Comparison of ENCODE assay signal across 26 cellular contexts in genomic region chr15:42009022-42009421, GRCh38. TPM values are rescaled to one million over a fixed set of nuclear protein-coding genes. Genes with fewer than 3 reads are reported as not detected.
"Had no signal": no experiment of that assay in that cellular context is flagged by ENCODE, and none has a peak within 500 bp of the region (broad histone marks: within the 10 kb centered on the region; RNA-seq: fewer than 3 reads in every experiment).

No MANE protein-coding gene starts in this region.

- H3K27ac ChIP-seq: adrenal gland, colonic mucosa, SJSA1 had no signal

- H3K27me3 ChIP-seq: adrenal gland, colonic mucosa, SJSA1 had no signal

- H3K4me3 ChIP-seq: adrenal gland, colonic mucosa, SJSA1 had no signal

- H3K4me3 Mint-ChIP-seq: activated B cell treated with CpG ODN at 0.5 μM for 24 hours; activated CD4-positive, alpha-beta memory T cell treated with anti-CD3 and anti-CD28 coated beads, Interleukin-2, amount 10 ng/mL, durations not matched to agents 7 days and 5 days; activated CD4-positive, alpha-beta T cell treated with anti-CD3 and anti-CD28 coated beads, Interleukin-2, amount 10 ng/mL, durations not matched to agents 7 days and 5 days; activated naive CD4-positive, alpha-beta T cell treated with anti-CD3 and anti-CD28 coated beads, Interleukin-2, amount 50 U/mL, for 24 hours had no signal

- H3K27me3 Mint-ChIP-seq: activated CD4-positive, alpha-beta memory T cell treated with anti-CD3 and anti-CD28 coated beads, Interleukin-2, amount 10 ng/mL, durations not matched to agents 7 days and 5 days; activated naive CD4-positive, alpha-beta T cell treated with anti-CD3 and anti-CD28 coated beads, Interleukin-2, amount 50 U/mL, for 24 hours had no signal

- H3K36me3 Mint-ChIP-seq: activated naive CD4-positive, alpha-beta T cell treated with anti-CD3 and anti-CD28 coated beads, Interleukin-2, amount 50 U/mL, for 24 hours had no signal

- H3K36me3 ChIP-seq: adrenal gland, colonic mucosa, SJSA1 had no signal

- H3K9me3 Mint-ChIP-seq: activated B cell treated with CpG ODN at 0.5 μM for 24 hours; activated CD4-positive, alpha-beta memory T cell treated with anti-CD3 and anti-CD28 coated beads, Interleukin-2, amount 10 ng/mL, durations not matched to agents 7 days and 5 days; activated naive CD4-positive, alpha-beta T cell treated with anti-CD3 and anti-CD28 coated beads, Interleukin-2, amount 50 U/mL, for 24 hours had no signal

- DNase-seq: activated B cell treated with CpG ODN at 0.5 μM for 24 hours; activated CD4-positive, alpha-beta memory T cell treated with anti-CD3 and anti-CD28 coated beads, Interleukin-2, amount 10 ng/mL, durations not matched to agents 7 days and 5 days; activated CD4-positive, alpha-beta T cell treated with anti-CD3 and anti-CD28 coated beads for 1 hour; activated CD4-positive, alpha-beta T cell treated with anti-CD3 and anti-CD28 coated beads, Interleukin-2, amount 10 ng/mL, durations not matched to agents 7 days and 5 days; activated T-cell treated with anti-CD3 and anti-CD28 coated beads for 4 hours; activated T-cell treated with anti-CD3 and anti-CD28 coated beads, Interleukin-2, amount 50 U/mL, for 48 hours; adrenal gland; anterior cingulate cortex; colonic mucosa; Karpas-422; MM.1S; NCI-H1105 treated with DMSO at 0.1 percent for 48 hours; NCI-H1436 treated with DMSO at 0.1 percent for 48 hours; NCI-H187 treated with DMSO at 0.1 percent for 48 hours; NCI-H2081 treated with DMSO at 0.1 percent for 48 hours; NCI-H446; NCI-H524; SHP77; SW 1271; T-helper 2 cell; T1000 had no signal

- H3K9me3 ChIP-seq: adrenal gland, colonic mucosa, SJSA1 had no signal

- ATAC-seq: SK-N-SH treated with all-trans-retinoic acid at 6 μM for 48 hours had no signal

- H3K4me1 ChIP-seq: adrenal gland, colonic mucosa had no signal

- H3K27ac Mint-ChIP-seq: activated B cell treated with CpG ODN at 0.5 μM for 24 hours; activated CD4-positive, alpha-beta memory T cell treated with anti-CD3 and anti-CD28 coated beads, Interleukin-2, amount 10 ng/mL, durations not matched to agents 7 days and 5 days; activated CD4-positive, alpha-beta T cell treated with anti-CD3 and anti-CD28 coated beads, Interleukin-2, amount 10 ng/mL, durations not matched to agents 7 days and 5 days; activated naive CD4-positive, alpha-beta T cell treated with anti-CD3 and anti-CD28 coated beads, Interleukin-2, amount 50 U/mL, for 24 hours had no signal

RNA-seq across cellular contexts. Expression of gene PLA2G4E, which starts 11.8 kb away (rescaled TPM):
- total RNA-seq: activated B cell treated with CpG ODN at 0.5 μM for 24 hours; activated CD4-positive, alpha-beta memory T cell treated with anti-CD3 and anti-CD28 coated beads, Interleukin-2, amount 10 ng/mL, durations not matched to agents 7 days and 5 days; activated CD4-positive, alpha-beta T cell treated with anti-CD3 and anti-CD28 coated beads, Interleukin-2, amount 10 ng/mL, durations not matched to agents 7 days and 5 days; activated CD8-positive, alpha-beta memory T cell treated with anti-CD3 and anti-CD28 coated beads for 36 hours; cerebellum; SJSA1 had no signal
